In the genomic region with DNA sequence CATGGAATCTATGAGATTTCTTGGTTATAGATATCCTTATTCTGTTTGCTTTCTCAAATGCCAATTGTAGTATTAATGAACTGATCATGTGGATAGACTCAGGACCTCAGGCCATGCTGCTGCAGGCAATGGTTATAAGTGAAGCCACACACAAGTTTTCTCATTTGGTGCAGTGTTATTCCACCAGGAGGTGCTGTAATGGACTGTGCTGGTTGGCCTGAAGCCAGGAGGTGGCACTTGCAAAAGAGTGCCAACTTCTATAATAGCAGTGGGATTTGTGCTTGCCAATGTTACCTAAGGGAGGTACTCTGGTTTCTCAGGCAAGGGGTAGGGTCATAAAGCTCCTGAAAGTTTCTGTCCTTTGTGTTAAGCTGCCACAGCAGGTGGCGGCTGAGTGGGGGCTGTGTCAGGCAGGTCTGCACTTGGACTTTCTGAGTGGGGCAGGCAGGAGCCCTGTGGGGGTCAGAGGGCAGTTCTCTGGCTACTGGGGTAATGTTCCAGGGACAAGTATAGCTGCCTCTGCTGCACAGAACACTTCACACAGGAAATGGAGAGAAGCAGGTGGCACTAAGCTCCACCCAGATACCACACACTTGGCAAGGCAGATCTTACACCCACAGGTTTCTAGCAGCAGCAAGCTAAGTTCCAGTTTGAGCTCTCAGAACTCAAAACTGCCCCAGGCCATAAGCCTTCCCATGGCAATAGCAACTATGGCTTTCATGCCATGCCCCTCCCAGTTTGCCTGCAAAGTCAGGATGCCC, we compare ENCODE assay signal across 8 cellular contexts.
DNase-seq lines count a peak whose midpoint lies in the region; ATAC-seq and TF ChIP-seq lines count a peak whose summit lies in the region.

No MANE protein-coding gene starts in this region.

- no peaks in the 10 kb centered on the region for H3K9me3 Mint-ChIP-seq in Calu3 (ENCODE audit: low read depth, unreplicated experiment)
- H3K9me3 Mint-ChIP-seq in stimulated activated memory B cell treated with anti-CD40 and anti-IgM and Interleukin-4, amounts not matched to agents 10 μg/mL and 1 μg/mL and 100 μg/mL, for 72 hours: no peaks in the 10 kb centered on the region

- no peak overlapping the region for H3K27ac Mint-ChIP-seq in Calu3 (ENCODE audit: unreplicated experiment)
- H3K27ac Mint-ChIP-seq in stimulated activated memory B cell treated with anti-CD40 and anti-IgM and Interleukin-4, amounts not matched to agents 10 μg/mL and 1 μg/mL and 100 μg/mL, for 72 hours: peak overlapping the region; percentile 82

- TF ChIP-seq CTCF in Calu3 (IDR thresholded peaks at IDR 0.05; ENCODE audit: unreplicated experiment): peak; percentile 12
- no peak for TF ChIP-seq CTCF in RWPE2 (IDR thresholded peaks at IDR 0.05; ENCODE audit: poor library complexity, severe bottlenecking)

- ATAC-seq in GM19351 (IDR thresholded peaks at IDR 0.05; ENCODE audit: unreplicated experiment) (peak; percentile 92), HG03103 (IDR thresholded peaks at IDR 0.05; ENCODE audit: low read depth, unreplicated experiment) (peak; percentile 86), RWPE2 (ENCODE audit: low read depth) (peak; percentile 64), Right ventricle myocardium inferior (no peak)
- ATAC-seq in stimulated activated memory B cell treated with anti-CD40 and anti-IgM and Interleukin-4, amounts not matched to agents 10 μg/mL and 1 μg/mL and 100 μg/mL, for 72 hours: peak; percentile 89
- no peak for ATAC-seq in activated CD4-positive, CD25-positive, alpha-beta regulatory T cell treated with anti-CD3 and anti-CD28 coated beads, Interleukin-2, amount 50 U/mL, for 24 hours

- DNase-seq in Calu3: peak; percentile 30
- no peak for DNase-seq in RWPE2 (ENCODE audit: low spot score)
- DNase-seq in hippocampal formation (lab: John Stamatoyannopoulos, UW): no peak
- DNase-seq in Right ventricle myocardium inferior (ENCODE audit: missing footprints): no peak

- no peaks in the 10 kb centered on the region for H3K9me3 ChIP-seq in RWPE2 (ENCODE audit: severe bottlenecking)

- H3K4me3 Mint-ChIP-seq in Calu3 (ENCODE audit: low read depth, unreplicated experiment): no peak overlapping the region
- no peak overlapping the region for H3K4me3 Mint-ChIP-seq in stimulated activated memory B cell treated with anti-CD40 and anti-IgM and Interleukin-4, amounts not matched to agents 10 μg/mL and 1 μg/mL and 100 μg/mL, for 72 hours

- no peaks in the 10 kb centered on the region for H3K36me3 ChIP-seq in RWPE2 (ENCODE audit: low read depth)

- CTCF ChIA-PET in Calu3 (lab: Charles Lee): interaction anchor here (0.5 kb wide), 1 partner anchor 64 kb away, joined by 5 read pairs; no protein-coding TSS in a partner anchor

- H3K27me3 Mint-ChIP-seq in Calu3 (ENCODE audit: unreplicated experiment): no peaks in the 10 kb centered on the region
- H3K27me3 Mint-ChIP-seq in stimulated activated memory B cell treated with anti-CD40 and anti-IgM and Interleukin-4, amounts not matched to agents 10 μg/mL and 1 μg/mL and 100 μg/mL, for 72 hours: no peaks in the 10 kb centered on the region

- intact Hi-C loops in Calu3 (cut with micrococcal nuclease; ENCODE audit: unreplicated experiment) (loop anchor here (10.0 kb wide), 1 partner anchor 155 kb away; no protein-coding TSS in a partner anchor), Right ventricle myocardium inferior (cut with DNase I) (no loop called here)

- peaks cover 20% of the 10 kb centered on the region for H3K4me1 Mint-ChIP-seq in Calu3 (ENCODE audit: low read depth, unreplicated experiment)
- peaks cover 28% of the 10 kb centered on the region for H3K4me1 Mint-ChIP-seq in stimulated activated memory B cell treated with anti-CD40 and anti-IgM and Interleukin-4, amounts not matched to agents 10 μg/mL and 1 μg/mL and 100 μg/mL, for 72 hours

- H3K4me3 ChIP-seq in RWPE2 (ENCODE audit: severe bottlenecking): no peak overlapping the region

- no TSS peak for BruUV-seq in Calu3 (replicated peaks; lab: Mats Ljungman, UMichigan)

- no peaks in the 10 kb centered on the region for H3K36me3 Mint-ChIP-seq in Calu3 (ENCODE audit: insufficient read depth, unreplicated experiment)
- H3K36me3 Mint-ChIP-seq in stimulated activated memory B cell treated with anti-CD40 and anti-IgM and Interleukin-4, amounts not matched to agents 10 μg/mL and 1 μg/mL and 100 μg/mL, for 72 hours: no peaks in the 10 kb centered on the region

- no peaks in the 10 kb centered on the region for H3K27me3 ChIP-seq in RWPE2 (ENCODE audit: insufficient read depth, poor library complexity, severe bottlenecking)

- H3K4me1 ChIP-seq in RWPE2 (ENCODE audit: insufficient read depth, poor library complexity, severe bottlenecking): no peaks in the 10 kb centered on the region

- H3K27ac ChIP-seq in RWPE2 (ENCODE audit: poor library complexity, severe bottlenecking): no peak overlapping the region

Comparison
In these comparisons a context has a peak if more than half of its experiments do, and no peak if none do; other contexts are left out.
1. ATAC-seq: peak in GM19351 (single experiment), HG03103 (single experiment), RWPE2 (single experiment) and stimulated activated memory B cell treated with anti-CD40 and anti-IgM and Interleukin-4, amounts not matched to agents 10 μg/mL and 1 μg/mL and 100 μg/mL, for 72 hours (single experiment); none in Right ventricle myocardium inferior (single experiment) and activated CD4-positive, CD25-positive, alpha-beta regulatory T cell treated with anti-CD3 and anti-CD28 coated beads, Interleukin-2, amount 50 U/mL, for 24 hours (0 of 2).